In the genomic region with DNA sequence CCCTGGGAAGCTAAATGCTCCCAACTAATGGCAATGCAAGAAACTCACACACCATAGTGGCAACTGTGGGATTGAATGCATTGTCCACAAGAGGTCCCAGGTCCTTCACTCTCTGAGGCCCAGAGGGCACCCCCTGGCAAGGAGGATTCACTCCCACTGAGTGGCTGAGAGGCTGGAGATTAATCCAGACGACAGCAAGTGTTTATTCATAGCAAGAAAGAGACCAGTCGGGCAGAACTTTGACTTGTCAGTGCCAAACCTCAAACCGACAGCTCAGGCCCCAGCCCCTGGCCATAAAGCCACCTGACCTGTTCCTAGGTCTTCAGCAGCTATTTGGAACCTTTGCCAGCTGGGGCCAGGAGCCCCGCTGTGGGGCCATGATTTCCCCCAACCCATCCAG, we compare ENCODE assay signal across 13 cellular contexts.
DNase-seq lines count a peak whose midpoint lies in the region; ATAC-seq lines count a peak whose summit lies in the region.
"Had no signal": no experiment of that assay in that cellular context is flagged by ENCODE, and none has a peak within 500 bp of the region (broad histone marks: within the 10 kb centered on the region; RNA-seq: fewer than 3 reads in every experiment).

No MANE protein-coding gene starts in this region.

- no peak for DNase-seq in activated naive CD4-positive, alpha-beta T cell treated with anti-CD3 and anti-CD28 coated beads, Interleukin-2, amount 10 ng/mL, durations not matched to agents 7 days and 5 days
- DNase-seq in stimulated activated naive B cell treated with anti-CD40 and anti-IgM and Interleukin-4, amounts not matched to agents 10 μg/mL and 1 μg/mL and 100 μg/mL, for 72 hours, result peak; percentile 71
- DNase-seq in NCI-H2107 treated with DMSO at 0.1 percent for 48 hours (lab: John Stamatoyannopoulos, UW; ENCODE audit: unreplicated experiment) (no peak), HPDE6-E6E7 (ENCODE audit: extremely low spot score) (no peak)
- DNase-seq in stimulated activated naive CD8-positive, alpha-beta T cell treated with anti-CD3 and anti-CD28 coated beads, Interleukin-15, Interleukin-2, amounts not matched to agents 100 U/mL and 50 U/mL, for 24 hours, result no peak
- DNase-seq: left ventricle myocardium inferior; NCI-H2107; stimulated activated CD8-positive, alpha-beta memory T cell treated with anti-CD3 and anti-CD28 coated beads, Interleukin-4, amount 100 ng/mL, for 48 hours had no signal

- H3K27me3 Mint-ChIP-seq in activated naive CD4-positive, alpha-beta T cell treated with anti-CD3 and anti-CD28 coated beads, Interleukin-2, amount 50 U/mL, for 24 hours, result no peaks in the 10 kb centered on the region
- no peaks in the 10 kb centered on the region for H3K27me3 Mint-ChIP-seq in activated naive CD4-positive, alpha-beta T cell treated with anti-CD3 and anti-CD28 coated beads, Interleukin-2, amount 10 ng/mL, durations not matched to agents 7 days and 5 days
- no peaks in the 10 kb centered on the region for H3K27me3 Mint-ChIP-seq in stimulated activated naive B cell treated with anti-CD40 and anti-IgM and Interleukin-4, amounts not matched to agents 10 μg/mL and 1 μg/mL and 100 μg/mL, for 72 hours

- no peak overlapping the region for H3K4me3 Mint-ChIP-seq in activated naive CD4-positive, alpha-beta T cell treated with anti-CD3 and anti-CD28 coated beads, Interleukin-2, amount 50 U/mL, for 24 hours
- H3K4me3 Mint-ChIP-seq in activated naive CD4-positive, alpha-beta T cell treated with anti-CD3 and anti-CD28 coated beads, Interleukin-2, amount 10 ng/mL, durations not matched to agents 7 days and 5 days, result no peak overlapping the region
- H3K4me3 Mint-ChIP-seq in stimulated activated naive B cell treated with anti-CD40 and anti-IgM and Interleukin-4, amounts not matched to agents 10 μg/mL and 1 μg/mL and 100 μg/mL, for 72 hours, result peak overlapping the region; percentile 21

- peak overlapping the region; percentile 52 for H3K27ac Mint-ChIP-seq in activated naive CD4-positive, alpha-beta T cell treated with anti-CD3 and anti-CD28 coated beads, Interleukin-2, amount 50 U/mL, for 24 hours
- no peak overlapping the region for H3K27ac Mint-ChIP-seq in activated naive CD4-positive, alpha-beta T cell treated with anti-CD3 and anti-CD28 coated beads, Interleukin-2, amount 10 ng/mL, durations not matched to agents 7 days and 5 days
- peak overlapping the region; percentile 94 for H3K27ac Mint-ChIP-seq in stimulated activated naive B cell treated with anti-CD40 and anti-IgM and Interleukin-4, amounts not matched to agents 10 μg/mL and 1 μg/mL and 100 μg/mL, for 72 hours

- ATAC-seq in HG02642 (IDR thresholded peaks at IDR 0.05; ENCODE audit: poor library complexity, unreplicated experiment) (peak; percentile 57), HG03521 (IDR thresholded peaks at IDR 0.05; ENCODE audit: unreplicated experiment) (peak; percentile 69)
- ATAC-seq in stimulated activated naive B cell treated with anti-CD40 and anti-IgM and Interleukin-4, amounts not matched to agents 10 μg/mL and 1 μg/mL and 100 μg/mL, for 72 hours (replicated peaks), result peak; percentile 85 to 88
- no peak for ATAC-seq in stimulated activated naive CD8-positive, alpha-beta T cell treated with anti-CD3 and anti-CD28 coated beads, Interleukin-15, Interleukin-2, amounts not matched to agents 100 U/mL and 50 U/mL, for 24 hours
- ATAC-seq: A549, sciatic nerve had no signal

- CTCF ChIA-PET in activated naive CD4-positive, alpha-beta T cell treated with anti-CD3 and anti-CD28 coated beads, Interleukin-2, amount 10 ng/mL, durations not matched to agents 7 days and 5 days (lab: Charles Lee), result interaction anchor here (0.6 kb wide), 1 partner anchor 763 kb away, joined by 4 read pairs; no protein-coding TSS in a partner anchor

- H3K9me3 Mint-ChIP-seq in activated naive CD4-positive, alpha-beta T cell treated with anti-CD3 and anti-CD28 coated beads, Interleukin-2, amount 50 U/mL, for 24 hours, result no peaks in the 10 kb centered on the region
- no peaks in the 10 kb centered on the region for H3K9me3 Mint-ChIP-seq in activated naive CD4-positive, alpha-beta T cell treated with anti-CD3 and anti-CD28 coated beads, Interleukin-2, amount 10 ng/mL, durations not matched to agents 7 days and 5 days
- no peaks in the 10 kb centered on the region for H3K9me3 Mint-ChIP-seq in stimulated activated naive B cell treated with anti-CD40 and anti-IgM and Interleukin-4, amounts not matched to agents 10 μg/mL and 1 μg/mL and 100 μg/mL, for 72 hours

- peaks cover 11% of the 10 kb centered on the region for H3K4me1 Mint-ChIP-seq in activated naive CD4-positive, alpha-beta T cell treated with anti-CD3 and anti-CD28 coated beads, Interleukin-2, amount 50 U/mL, for 24 hours
- peaks cover 22% of the 10 kb centered on the region for H3K4me1 Mint-ChIP-seq in activated naive CD4-positive, alpha-beta T cell treated with anti-CD3 and anti-CD28 coated beads, Interleukin-2, amount 10 ng/mL, durations not matched to agents 7 days and 5 days
- peaks cover 62 to 97% of the 10 kb centered on the region in 2 donors for H3K4me1 Mint-ChIP-seq in stimulated activated naive B cell treated with anti-CD40 and anti-IgM and Interleukin-4, amounts not matched to agents 10 μg/mL and 1 μg/mL and 100 μg/mL, for 72 hours

- H3K36me3 Mint-ChIP-seq in activated naive CD4-positive, alpha-beta T cell treated with anti-CD3 and anti-CD28 coated beads, Interleukin-2, amount 50 U/mL, for 24 hours, result no peaks in the 10 kb centered on the region
- no peaks in the 10 kb centered on the region for H3K36me3 Mint-ChIP-seq in activated naive CD4-positive, alpha-beta T cell treated with anti-CD3 and anti-CD28 coated beads, Interleukin-2, amount 10 ng/mL, durations not matched to agents 7 days and 5 days
- peaks cover 0 to 5% of the 10 kb centered on the region in 2 donors for H3K36me3 Mint-ChIP-seq in stimulated activated naive B cell treated with anti-CD40 and anti-IgM and Interleukin-4, amounts not matched to agents 10 μg/mL and 1 μg/mL and 100 μg/mL, for 72 hours

Comparison
In these comparisons a context has a peak if more than half of its experiments do, and no peak if none do; other contexts are left out.
1. H3K4me3 Mint-ChIP-seq: peak in stimulated activated naive B cell treated with anti-CD40 and anti-IgM and Interleukin-4, amounts not matched to agents 10 μg/mL and 1 μg/mL and 100 μg/mL, for 72 hours (2 of 2); none in activated naive CD4-positive, alpha-beta T cell treated with anti-CD3 and anti-CD28 coated beads, Interleukin-2, amount 50 U/mL, for 24 hours (single experiment) and activated naive CD4-positive, alpha-beta T cell treated with anti-CD3 and anti-CD28 coated beads, Interleukin-2, amount 10 ng/mL, durations not matched to agents 7 days and 5 days (single experiment).